In the genomic region with DNA sequence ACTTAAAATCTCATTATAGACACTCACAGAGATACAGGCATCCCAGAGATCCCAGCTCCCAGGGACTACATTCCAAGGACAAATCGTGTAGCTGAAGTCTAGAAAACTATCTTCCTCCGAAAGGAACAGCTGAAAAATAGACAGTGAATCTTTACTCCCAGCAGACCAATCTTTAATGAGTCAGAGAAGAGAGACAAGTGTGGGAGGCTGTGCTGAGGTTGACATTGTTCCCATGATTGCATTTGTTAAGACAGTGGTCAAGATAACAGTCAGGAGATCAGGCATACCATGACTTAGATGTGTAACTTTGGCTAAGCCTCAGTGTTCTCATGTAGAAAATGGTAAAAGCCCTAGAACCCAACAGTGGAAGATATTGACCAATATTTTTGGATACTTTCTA, we compare ENCODE assay signal across 21 cellular contexts.
A peak's percentile ranks its signal among the peaks of the same experiment; 100 is the strongest.
DNase-seq lines count a peak whose midpoint lies in the region; ATAC-seq and TF ChIP-seq lines count a peak whose summit lies in the region.
"Had no signal": no experiment of that assay in that cellular context is flagged by ENCODE, and none has a peak within 500 bp of the region (broad histone marks: within the 10 kb centered on the region; RNA-seq: fewer than 3 reads in every experiment).

No MANE protein-coding gene starts in this region.

- ATAC-seq in omental fat pad (ENCODE audit: low FRiP score), result peak; percentile 62
- no peak for ATAC-seq in HG02642 (IDR thresholded peaks at IDR 0.05; ENCODE audit: poor library complexity, unreplicated experiment)
- ATAC-seq: CD8-positive, alpha-beta T cell; stimulated activated effector memory CD8-positive, alpha-beta T cell treated with anti-CD3 and anti-CD28 coated beads, Interleukin-12 subunit alpha, Interleukin-12 subunit beta, amount 100 ng/mL, for 72 hours had no signal

- CTCF ChIA-PET in GM10248 (lab: Yijun Ruan, JAX), result interaction anchor here (1.0 to 1.1 kb wide), 2 partner anchors 16 to 32 kb away, joined by 3 read pairs; no protein-coding TSS in a partner anchor

- peaks cover 39% of the 10 kb centered on the region for H3K4me1 ChIP-seq in adipocyte (ENCODE audit: control insufficient read depth, insufficient read depth, low read length)

- H3K9me3 ChIP-seq in adipocyte (ENCODE audit: control insufficient read depth, low read length), result no peaks in the 10 kb centered on the region

- H3K36me3 ChIP-seq in adipocyte (ENCODE audit: control insufficient read depth, insufficient read depth, low read length, severe bottlenecking), result peaks cover 48% of the 10 kb centered on the region
- H3K36me3 ChIP-seq: neural progenitor cell, WERI-Rb-1 had no signal

- H3K9ac ChIP-seq in adipocyte (ENCODE audit: low read length), result peak overlapping the region; percentile 10
- H3K9ac ChIP-seq: neural progenitor cell had no signal

- H3K27me3 ChIP-seq in adipocyte (replicated peaks; ENCODE audit: control insufficient read depth, insufficient read depth, low read length), result no peaks in the 10 kb centered on the region

- H3K4me3 ChIP-seq in adipocyte (ENCODE audit: low read length), result no peak overlapping the region
- H3K4me3 ChIP-seq: neural progenitor cell had no signal

- no peak for TF ChIP-seq CTCF in omental fat pad (IDR thresholded peaks at IDR 0.05)
- TF ChIP-seq CTCF in GM10248 (IDR thresholded peaks at IDR 0.05; ENCODE audit: control extremely low read depth, extremely low read depth, low read depth, missing control alignments), result no peak

- POLR2A ChIA-PET in GM10248 (lab: Yijun Ruan, JAX), result no interaction called here

- DNase-seq in GM03348 (ENCODE audit: low spot score) (peak; percentile 52), adipocyte (ENCODE audit: low read depth) (no peak), glomerular visceral epithelial cell (ENCODE audit: extremely low spot score) (peak; percentile 45), omental fat pad (ENCODE audit: low spot score) (no peak), MV-4-11 (lab: John Stamatoyannopoulos, UW) (no peak), GM10248 (ENCODE audit: extremely low spot score) (no peak), activated gamma-delta T cell (lab: John Stamatoyannopoulos, UW) (no peak)
- DNase-seq: activated CD4-positive, alpha-beta T cell treated with anti-CD3 and anti-CD28 coated beads, Interleukin-2, amount 50 U/mL, for 48 hours; activated naive CD4-positive, alpha-beta T cell; aorta; CD8-positive, alpha-beta T cell; hippocampal formation; NCI-H1105; NCI-H2107; NCI-H524 treated with DMSO at 0.1 percent for 48 hours; retina; Right ventricle myocardium superior; WERI-Rb-1 had no signal

Comparison
In these comparisons a context has a peak if more than half of its experiments do, and no peak if none do; other contexts are left out.
1. DNase-seq: peak in GM03348 (single experiment) and glomerular visceral epithelial cell (single experiment); none in adipocyte (single experiment), omental fat pad (single experiment), MV-4-11 (single experiment), GM10248 (single experiment) and activated gamma-delta T cell (single experiment).